ENCODE assay signal across 8 cellular contexts in the genomic region with DNA sequence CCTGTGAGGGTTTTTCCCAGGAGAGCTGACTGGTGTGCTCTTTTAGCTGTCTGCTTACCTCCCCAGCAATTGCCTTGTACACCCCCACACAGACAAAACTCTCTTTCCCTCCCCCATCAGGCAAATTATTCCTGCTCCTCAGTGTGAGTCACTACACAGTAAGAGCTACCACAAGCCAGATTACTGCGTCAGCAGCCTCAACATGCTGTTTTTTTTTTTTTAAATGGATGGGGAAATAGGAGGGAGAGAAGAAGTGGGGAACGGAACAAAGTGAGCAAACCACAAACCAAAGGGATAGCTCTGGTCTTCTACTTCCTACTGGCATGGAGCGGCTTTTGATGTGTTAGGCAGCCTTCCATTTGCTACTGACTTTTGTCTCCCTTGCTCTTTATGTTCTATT.
DNase-seq lines count a peak whose midpoint lies in the region; ATAC-seq and TF ChIP-seq lines count a peak whose summit lies in the region.

No MANE protein-coding gene starts in this region.

- H3K27ac ChIP-seq in skin epidermis = peak overlapping the region in 17 of 21 experiments; percentile 1 to 79 (median 50)

- no peak for TF ChIP-seq CTCF in fibroblast of villous mesenchyme (IDR thresholded peaks at IDR 0.05; ENCODE audit: insufficient read depth, low read depth, low read length)

- peak; percentile 94 for DNase-seq in H4 (ENCODE audit: low spot score)
- DNase-seq in SIG-M5 (lab: John Stamatoyannopoulos, UW) = peak; percentile 72
- peak; percentile 95 for DNase-seq in fibroblast of villous mesenchyme (ENCODE audit: low read depth)
- no peak for DNase-seq in SW 1271 (lab: John Stamatoyannopoulos, UW)
- no peak for DNase-seq in iPS-NIHi7 (ENCODE audit: extremely low spot score)
- no peak for DNase-seq in NCI-H1436 treated with DMSO at 0.1 percent for 48 hours (lab: John Stamatoyannopoulos, UW)

- H3K4me3 ChIP-seq in fibroblast of villous mesenchyme (ENCODE audit: low read depth, low read length) (no peak overlapping the region), skin epidermis (no peak overlapping the region)

- ATAC-seq in GM19463 (IDR thresholded peaks at IDR 0.05; ENCODE audit: unreplicated experiment) = no peak

Comparison
In these comparisons a context has a peak if more than half of its experiments do, and no peak if none do; other contexts are left out.
1. DNase-seq: peak in H4 (single experiment), SIG-M5 (single experiment) and fibroblast of villous mesenchyme (single experiment); none in SW 1271 (0 of 2), iPS-NIHi7 (single experiment) and NCI-H1436 treated with DMSO at 0.1 percent for 48 hours (single experiment).